Comparison of ENCODE assay signal across 1 cellular context in genomic region chr20:37223053-37223452, GRCh38.
TF ChIP-seq lines count a peak whose summit lies in the region.

No MANE protein-coding gene starts in this region.

TF ChIP-seq in IMR-90, 13 proteins besides CTCF, POLR2A, EP300 and RAD21 (continued from another document):
- TF ChIP-seq ELK1 (IDR thresholded peaks at IDR 0.05; ENCODE audit: borderline replicate concordance, low read depth, low read length) (no peak), USF2 (IDR thresholded peaks at IDR 0.05; ENCODE audit: low read depth, low read length) (peak; percentile 95), BHLHE40 (IDR thresholded peaks at IDR 0.05; ENCODE audit: low read depth, low read length) (no peak), MAZ (IDR thresholded peaks at IDR 0.05; ENCODE audit: borderline replicate concordance, low read depth, low read length) (0 out of 2 replicates have a peak, but pooled peaks have one; percentile 27), MAFK (IDR thresholded peaks at IDR 0.05; ENCODE audit: low read depth, low read length) (no peak), SMC3 (IDR thresholded peaks at IDR 0.05; ENCODE audit: low read depth, low read length) (no peak), MXI1 (IDR thresholded peaks at IDR 0.05; ENCODE audit: borderline replicate concordance, low read depth, low read length) (peak; percentile 87), CHD1 (IDR thresholded peaks at IDR 0.05; ENCODE audit: low read depth, low read length) (no peak)
